In the genomic region with DNA sequence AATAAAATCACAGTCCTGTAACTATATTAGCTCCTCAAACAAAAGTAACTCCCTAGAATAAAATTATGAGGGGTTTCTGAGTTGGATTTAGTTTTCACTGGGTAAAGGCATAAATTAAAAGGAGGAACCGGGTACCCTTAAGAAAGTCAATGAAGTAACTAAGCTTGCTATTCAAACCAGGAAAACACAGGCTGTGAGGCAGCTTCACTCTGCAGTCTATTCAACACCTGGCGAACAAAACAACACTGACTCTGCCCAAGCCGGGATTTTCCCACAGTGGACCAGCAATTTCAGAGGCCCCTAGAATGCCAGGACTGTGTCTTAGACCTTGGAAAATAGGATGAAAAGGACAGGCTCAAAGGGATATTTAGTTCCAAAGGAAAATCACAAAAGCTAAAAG, we compare ENCODE assay signal across 10 cellular contexts. TPM values are rescaled to one million over a fixed set of nuclear protein-coding genes. Genes with fewer than 3 reads are reported as not detected.
DNase-seq lines count a peak whose midpoint lies in the region; ATAC-seq and TF ChIP-seq lines count a peak whose summit lies in the region.
"Had no signal": no experiment of that assay in that cellular context is flagged by ENCODE, and none has a peak within 500 bp of the region (broad histone marks: within the 10 kb centered on the region; RNA-seq: fewer than 3 reads in every experiment).

No MANE protein-coding gene starts in this region.

- no peaks in the 10 kb centered on the region for H3K27me3 Mint-ChIP-seq in activated naive CD8-positive, alpha-beta T cell treated with anti-CD3 and anti-CD28 coated beads for 36 hours

- H3K36me3 ChIP-seq in lower lobe of right lung: no peaks in the 10 kb centered on the region

- peaks cover 10% of the 10 kb centered on the region for H3K36me3 Mint-ChIP-seq in activated naive CD8-positive, alpha-beta T cell treated with anti-CD3 and anti-CD28 coated beads for 36 hours

- H3K9me3 Mint-ChIP-seq in activated naive CD8-positive, alpha-beta T cell treated with anti-CD3 and anti-CD28 coated beads for 36 hours: peaks cover 4% of the 10 kb centered on the region

- H3K4me3 Mint-ChIP-seq in activated naive CD8-positive, alpha-beta T cell treated with anti-CD3 and anti-CD28 coated beads for 36 hours: peak overlapping the region; percentile 40

- H3K4me3 ChIP-seq in AG10803 (ENCODE audit: low read length) (peak overlapping the region; percentile 41; the same call in 1 of the 2 replicates), lower lobe of right lung (no peak overlapping the region)

- TF ChIP-seq CTCF in AG10803 (conservative IDR thresholded peaks at IDR 0.05; ENCODE audit: low read length): no peak
- TF ChIP-seq CTCF in lower lobe of right lung (IDR thresholded peaks at IDR 0.05): no peak

- ATAC-seq in GM21825 (IDR thresholded peaks at IDR 0.05; ENCODE audit: unreplicated experiment): peak; percentile 51
- no peak for ATAC-seq in lower lobe of right lung
- no peak for ATAC-seq in GM21737 (IDR thresholded peaks at IDR 0.05; ENCODE audit: unreplicated experiment)
- no peak for ATAC-seq in GM18511 (IDR thresholded peaks at IDR 0.05; ENCODE audit: unreplicated experiment)

- peak overlapping the region; percentile 24 for H3K27ac ChIP-seq in lower lobe of right lung

- DNase-seq in AG10803 (ENCODE audit: low read depth) (peak; percentile 29), lower lobe of right lung (no peak), HuH-7 (ENCODE audit: low spot score) (no peak), activated gamma-delta T cell (lab: John Stamatoyannopoulos, UW) (no peak)
- no peak for DNase-seq in activated naive CD8-positive, alpha-beta T cell treated with anti-CD3 and anti-CD28 coated beads for 36 hours
- DNase-seq: GF-D8, NCI-H774 had no signal

- intact Hi-C loops in lower lobe of right lung (cut with DNase I): no loop called here

- peaks cover 32% of the 10 kb centered on the region for H3K4me1 ChIP-seq in lower lobe of right lung

- H3K9me3 ChIP-seq in lower lobe of right lung: no peaks in the 10 kb centered on the region

- no peaks in the 10 kb centered on the region for H3K27me3 ChIP-seq in lower lobe of right lung (ENCODE audit: low read depth)

- peak overlapping the region; percentile 86 for H3K27ac Mint-ChIP-seq in activated naive CD8-positive, alpha-beta T cell treated with anti-CD3 and anti-CD28 coated beads for 36 hours

- H3K4me1 Mint-ChIP-seq in activated naive CD8-positive, alpha-beta T cell treated with anti-CD3 and anti-CD28 coated beads for 36 hours: peaks cover 65% of the 10 kb centered on the region

RNA-seq across cellular contexts. Expression of gene CREB1, which starts 24.6 kb away (rescaled TPM):
- total RNA-seq in activated naive CD8-positive, alpha-beta T cell treated with anti-CD3 and anti-CD28 coated beads for 36 hours: 10 to 100 TPM; 71.9 to 81.8 TPM
- 71.3 TPM for total RNA-seq in lower lobe of right lung
